ENCODE assay signal across 19 cellular contexts in the genomic region with DNA sequence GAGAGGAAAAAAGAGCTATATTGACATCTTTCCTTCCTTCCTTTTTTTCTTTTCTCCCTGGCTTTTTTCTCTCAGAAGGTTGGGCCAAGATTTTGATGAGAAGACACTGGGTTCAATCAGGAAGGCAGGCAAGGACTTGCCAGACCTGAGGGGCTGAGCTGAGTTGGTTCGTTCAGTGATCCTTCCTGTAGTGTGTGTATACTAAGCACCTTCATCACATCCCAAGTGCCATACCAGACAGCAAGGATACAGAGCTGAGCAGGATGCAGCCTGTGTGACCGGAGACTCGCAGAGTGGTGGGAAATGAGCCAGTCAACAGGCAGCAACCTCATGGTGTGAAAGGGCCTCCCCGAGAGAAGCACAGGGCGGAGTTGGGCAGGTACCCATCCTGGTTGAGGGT.
DNase-seq lines count a peak whose midpoint lies in the region; FAIRE-seq and TF ChIP-seq lines count a peak whose summit lies in the region.
"Had no signal": no experiment of that assay in that cellular context is flagged by ENCODE, and none has a peak within 500 bp of the region (broad histone marks: within the 10 kb centered on the region; RNA-seq: fewer than 3 reads in every experiment).

No MANE protein-coding gene starts in this region.

- DNase-seq in NCI-H748 (lab: John Stamatoyannopoulos, UW; ENCODE audit: unreplicated experiment) (peak; percentile 14), NCI-H748 treated with DMSO at 0.1 percent for 48 hours (lab: John Stamatoyannopoulos, UW) (no peak), bronchial epithelial cell (ENCODE audit: low read depth) (peak; percentile 56), epithelial cell of esophagus (ENCODE audit: low read depth) (peak; percentile 32), right atrium auricular region (ENCODE audit: low spot score) (no peak), SHP77 (lab: John Stamatoyannopoulos, UW) (no peak)
- DNase-seq in stimulated activated CD4-positive, alpha-beta T cell treated with anti-CD3 and anti-CD28 coated beads, Interleukin-4, amount 100 ng/mL, for 24 hours, result no peak
- DNase-seq: CD8-positive, alpha-beta T cell; COR-L47; DMS153; DMS79 treated with DMSO at 0.1 percent for 48 hours; EL; GDM1; HCEC 1CT; HFFc6; IMR-90 had no signal

- no peak for FAIRE-seq in bronchial epithelial cell (lab: Jason Lieb, UNC)
- FAIRE-seq: D721Med, GM12892 had no signal

- no peaks in the 10 kb centered on the region for H3K36me3 ChIP-seq in bronchial epithelial cell (ENCODE audit: control insufficient read depth, insufficient read depth, low read length)
- H3K36me3 ChIP-seq in right atrium auricular region, result no peaks in the 10 kb centered on the region

- no peak for TF ChIP-seq CTCF in bronchial epithelial cell (IDR thresholded peaks at IDR 0.05; ENCODE audit: insufficient read depth, low read length, severe bottlenecking)
- no peak for TF ChIP-seq CTCF in epithelial cell of esophagus (IDR thresholded peaks at IDR 0.05; ENCODE audit: insufficient read depth, low read depth, low read length, missing control alignments)
- no peak for TF ChIP-seq CTCF in right atrium auricular region (IDR thresholded peaks at IDR 0.05)

- no peak overlapping the region for H3K27ac ChIP-seq in right atrium auricular region
- H3K27ac ChIP-seq: 22Rv1 had no signal

- no peaks in the 10 kb centered on the region for H3K4me1 ChIP-seq in right atrium auricular region

- H3K27me3 ChIP-seq in bronchial epithelial cell (ENCODE audit: control insufficient read depth, insufficient read depth, low read length), result no peaks in the 10 kb centered on the region
- H3K27me3 ChIP-seq in right atrium auricular region, result no peaks in the 10 kb centered on the region

- H3K9me3 ChIP-seq in right atrium auricular region, result no peaks in the 10 kb centered on the region

- H3K4me3 ChIP-seq in bronchial epithelial cell (ENCODE audit: low read depth, low read length), result no peak overlapping the region
- no peak overlapping the region for H3K4me3 ChIP-seq in epithelial cell of esophagus (ENCODE audit: low read length)
- H3K4me3 ChIP-seq in right atrium auricular region, result no peak overlapping the region

Comparison
In these comparisons a context has a peak if more than half of its experiments do, and no peak if none do; other contexts are left out.
1. DNase-seq: peak in NCI-H748 (single experiment), bronchial epithelial cell (single experiment) and epithelial cell of esophagus (single experiment); none in NCI-H748 treated with DMSO at 0.1 percent for 48 hours (single experiment), stimulated activated CD4-positive, alpha-beta T cell treated with anti-CD3 and anti-CD28 coated beads, Interleukin-4, amount 100 ng/mL, for 24 hours (single experiment), right atrium auricular region (single experiment) and SHP77 (0 of 2).